ENCODE assay signal across 1 cellular context in the genomic region with DNA sequence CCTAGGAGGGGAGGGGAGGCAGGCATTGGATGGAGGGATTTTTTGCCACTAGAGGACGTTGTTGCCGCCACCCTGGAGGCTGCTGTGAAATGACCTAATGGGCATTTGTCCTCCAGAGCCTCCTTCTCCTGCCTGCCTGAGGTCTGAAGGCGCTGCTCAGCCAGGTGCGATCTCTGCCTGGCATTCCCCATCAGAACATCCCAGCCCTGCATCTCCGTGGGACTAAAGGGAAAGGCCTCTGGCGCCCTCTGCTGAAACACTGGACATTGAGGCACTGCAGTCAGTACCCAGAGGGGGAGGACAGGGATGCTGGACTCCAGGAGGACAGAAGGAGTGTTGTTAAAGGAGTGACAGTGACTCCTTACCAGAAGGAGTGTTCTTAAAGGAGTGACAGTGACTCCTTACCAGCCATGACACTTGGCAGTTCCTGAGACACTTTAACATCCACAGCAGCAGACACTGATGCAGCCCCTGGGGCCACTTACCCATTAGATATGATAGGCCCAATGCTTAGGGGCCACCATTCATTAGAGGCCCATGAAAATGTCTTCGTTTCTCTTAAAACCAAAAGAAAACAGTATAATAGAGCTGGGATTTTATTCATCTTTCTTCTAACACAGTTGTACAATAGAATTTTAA.
A peak's percentile ranks its signal among the peaks of the same experiment; 100 is the strongest.
TF ChIP-seq lines count a peak whose summit lies in the region.

No MANE protein-coding gene starts in this region.

TF ChIP-seq in HepG2, 621 proteins besides CTCF, POLR2A, EP300 and RAD21 (continued from another document and continues in another):
- TF ChIP-seq, protein P1, sequence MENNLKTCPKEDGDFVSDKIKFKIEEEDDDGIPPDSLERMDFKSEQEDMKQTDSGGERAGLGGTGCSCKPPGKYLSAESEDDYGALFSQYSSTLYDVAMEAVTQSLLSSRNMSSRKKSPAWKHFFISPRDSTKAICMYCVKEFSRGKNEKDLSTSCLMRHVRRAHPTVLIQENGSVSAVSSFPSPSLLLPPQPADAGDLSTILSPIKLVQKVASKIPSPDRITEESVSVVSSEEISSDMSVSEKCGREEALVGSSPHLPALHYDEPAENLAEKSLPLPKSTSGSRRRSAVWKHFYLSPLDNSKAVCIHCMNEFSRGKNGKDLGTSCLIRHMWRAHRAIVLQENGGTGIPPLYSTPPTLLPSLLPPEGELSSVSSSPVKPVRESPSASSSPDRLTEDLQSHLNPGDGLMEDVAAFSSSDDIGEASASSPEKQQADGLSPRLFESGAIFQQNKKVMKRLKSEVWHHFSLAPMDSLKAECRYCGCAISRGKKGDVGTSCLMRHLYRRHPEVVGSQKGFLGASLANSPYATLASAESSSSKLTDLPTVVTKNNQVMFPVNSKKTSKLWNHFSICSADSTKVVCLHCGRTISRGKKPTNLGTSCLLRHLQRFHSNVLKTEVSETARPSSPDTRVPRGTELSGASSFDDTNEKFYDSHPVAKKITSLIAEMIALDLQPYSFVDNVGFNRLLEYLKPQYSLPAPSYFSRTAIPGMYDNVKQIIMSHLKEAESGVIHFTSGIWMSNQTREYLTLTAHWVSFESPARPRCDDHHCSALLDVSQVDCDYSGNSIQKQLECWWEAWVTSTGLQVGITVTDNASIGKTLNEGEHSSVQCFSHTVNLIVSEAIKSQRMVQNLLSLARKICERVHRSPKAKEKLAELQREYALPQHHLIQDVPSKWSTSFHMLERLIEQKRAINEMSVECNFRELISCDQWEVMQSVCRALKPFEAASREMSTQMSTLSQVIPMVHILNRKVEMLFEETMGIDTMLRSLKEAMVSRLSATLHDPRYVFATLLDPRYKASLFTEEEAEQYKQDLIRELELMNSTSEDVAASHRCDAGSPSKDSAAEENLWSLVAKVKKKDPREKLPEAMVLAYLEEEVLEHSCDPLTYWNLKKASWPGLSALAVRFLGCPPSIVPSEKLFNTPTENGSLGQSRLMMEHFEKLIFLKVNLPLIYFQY (CRISPR knock-in tag; IDR thresholded peaks at IDR 0.05; ENCODE audit: borderline replicate concordance), result 0 out of 2 replicates have a peak, but pooled peaks have one; percentile 31
- TF ChIP-seq DZIP1 (CRISPR knock-in tag; IDR thresholded peaks at IDR 0.05), result no peak
- no peak for TF ChIP-seq HOXA9 (CRISPR knock-in tag; IDR thresholded peaks at IDR 0.05; ENCODE audit: borderline replicate concordance)
- no peak for TF ChIP-seq NBN (conservative IDR thresholded peaks at IDR 0.05)
- TF ChIP-seq, protein P2, sequence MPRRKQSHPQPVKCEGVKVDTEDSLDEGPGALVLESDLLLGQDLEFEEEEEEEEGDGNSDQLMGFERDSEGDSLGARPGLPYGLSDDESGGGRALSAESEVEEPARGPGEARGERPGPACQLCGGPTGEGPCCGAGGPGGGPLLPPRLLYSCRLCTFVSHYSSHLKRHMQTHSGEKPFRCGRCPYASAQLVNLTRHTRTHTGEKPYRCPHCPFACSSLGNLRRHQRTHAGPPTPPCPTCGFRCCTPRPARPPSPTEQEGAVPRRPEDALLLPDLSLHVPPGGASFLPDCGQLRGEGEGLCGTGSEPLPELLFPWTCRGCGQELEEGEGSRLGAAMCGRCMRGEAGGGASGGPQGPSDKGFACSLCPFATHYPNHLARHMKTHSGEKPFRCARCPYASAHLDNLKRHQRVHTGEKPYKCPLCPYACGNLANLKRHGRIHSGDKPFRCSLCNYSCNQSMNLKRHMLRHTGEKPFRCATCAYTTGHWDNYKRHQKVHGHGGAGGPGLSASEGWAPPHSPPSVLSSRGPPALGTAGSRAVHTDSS (CRISPR knock-in tag; conservative IDR thresholded peaks at IDR 0.05), result no peak
- no peak for TF ChIP-seq LCORL (IDR thresholded peaks at IDR 0.05)
- TF ChIP-seq LCORL (CRISPR knock-in tag; IDR thresholded peaks at IDR 0.05), result 0 out of 2 replicates have a peak, but pooled peaks have one; percentile 36
- no peak for TF ChIP-seq MAFF (IDR thresholded peaks at IDR 0.05; ENCODE audit: low read depth, low read length)
- TF ChIP-seq, protein P3, sequence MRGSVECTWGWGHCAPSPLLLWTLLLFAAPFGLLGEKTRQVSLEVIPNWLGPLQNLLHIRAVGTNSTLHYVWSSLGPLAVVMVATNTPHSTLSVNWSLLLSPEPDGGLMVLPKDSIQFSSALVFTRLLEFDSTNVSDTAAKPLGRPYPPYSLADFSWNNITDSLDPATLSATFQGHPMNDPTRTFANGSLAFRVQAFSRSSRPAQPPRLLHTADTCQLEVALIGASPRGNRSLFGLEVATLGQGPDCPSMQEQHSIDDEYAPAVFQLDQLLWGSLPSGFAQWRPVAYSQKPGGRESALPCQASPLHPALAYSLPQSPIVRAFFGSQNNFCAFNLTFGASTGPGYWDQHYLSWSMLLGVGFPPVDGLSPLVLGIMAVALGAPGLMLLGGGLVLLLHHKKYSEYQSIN (CRISPR knock-in tag; IDR thresholded peaks at IDR 0.05; ENCODE audit: borderline replicate concordance), result no peak
- TF ChIP-seq, protein P4, sequence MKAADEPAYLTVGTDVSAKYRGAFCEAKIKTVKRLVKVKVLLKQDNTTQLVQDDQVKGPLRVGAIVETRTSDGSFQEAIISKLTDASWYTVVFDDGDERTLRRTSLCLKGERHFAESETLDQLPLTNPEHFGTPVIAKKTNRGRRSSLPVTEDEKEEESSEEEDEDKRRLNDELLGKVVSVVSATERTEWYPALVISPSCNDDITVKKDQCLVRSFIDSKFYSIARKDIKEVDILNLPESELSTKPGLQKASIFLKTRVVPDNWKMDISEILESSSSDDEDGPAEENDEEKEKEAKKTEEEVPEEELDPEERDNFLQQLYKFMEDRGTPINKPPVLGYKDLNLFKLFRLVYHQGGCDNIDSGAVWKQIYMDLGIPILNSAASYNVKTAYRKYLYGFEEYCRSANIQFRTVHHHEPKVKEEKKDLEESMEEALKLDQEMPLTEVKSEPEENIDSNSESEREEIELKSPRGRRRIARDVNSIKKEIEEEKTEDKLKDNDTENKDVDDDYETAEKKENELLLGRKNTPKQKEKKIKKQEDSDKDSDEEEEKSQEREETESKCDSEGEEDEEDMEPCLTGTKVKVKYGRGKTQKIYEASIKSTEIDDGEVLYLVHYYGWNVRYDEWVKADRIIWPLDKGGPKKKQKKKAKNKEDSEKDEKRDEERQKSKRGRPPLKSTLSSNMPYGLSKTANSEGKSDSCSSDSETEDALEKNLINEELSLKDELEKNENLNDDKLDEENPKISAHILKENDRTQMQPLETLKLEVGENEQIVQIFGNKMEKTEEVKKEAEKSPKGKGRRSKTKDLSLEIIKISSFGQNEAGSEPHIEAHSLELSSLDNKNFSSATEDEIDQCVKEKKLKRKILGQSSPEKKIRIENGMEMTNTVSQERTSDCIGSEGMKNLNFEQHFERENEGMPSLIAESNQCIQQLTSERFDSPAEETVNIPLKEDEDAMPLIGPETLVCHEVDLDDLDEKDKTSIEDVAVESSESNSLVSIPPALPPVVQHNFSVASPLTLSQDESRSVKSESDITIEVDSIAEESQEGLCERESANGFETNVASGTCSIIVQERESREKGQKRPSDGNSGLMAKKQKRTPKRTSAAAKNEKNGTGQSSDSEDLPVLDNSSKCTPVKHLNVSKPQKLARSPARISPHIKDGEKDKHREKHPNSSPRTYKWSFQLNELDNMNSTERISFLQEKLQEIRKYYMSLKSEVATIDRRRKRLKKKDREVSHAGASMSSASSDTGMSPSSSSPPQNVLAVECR (CRISPR knock-in tag; IDR thresholded peaks at IDR 0.05; ENCODE audit: borderline replicate concordance), result no peak
- no peak for TF ChIP-seq RAD51 (IDR thresholded peaks at IDR 0.05; ENCODE audit: borderline replicate concordance)
- TF ChIP-seq TCF7 (IDR thresholded peaks at IDR 0.05; ENCODE audit: low read depth), result no peak
- TF ChIP-seq, protein P5, sequence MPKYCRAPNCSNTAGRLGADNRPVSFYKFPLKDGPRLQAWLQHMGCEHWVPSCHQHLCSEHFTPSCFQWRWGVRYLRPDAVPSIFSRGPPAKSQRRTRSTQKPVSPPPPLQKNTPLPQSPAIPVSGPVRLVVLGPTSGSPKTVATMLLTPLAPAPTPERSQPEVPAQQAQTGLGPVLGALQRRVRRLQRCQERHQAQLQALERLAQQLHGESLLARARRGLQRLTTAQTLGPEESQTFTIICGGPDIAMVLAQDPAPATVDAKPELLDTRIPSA (CRISPR knock-in tag; IDR thresholded peaks at IDR 0.05; ENCODE audit: borderline replicate concordance), result no peak
- no peak for TF ChIP-seq CEBPB (IDR thresholded peaks at IDR 0.05; ENCODE audit: borderline replicate concordance, low read depth, low read length)
- TF ChIP-seq, protein P6, sequence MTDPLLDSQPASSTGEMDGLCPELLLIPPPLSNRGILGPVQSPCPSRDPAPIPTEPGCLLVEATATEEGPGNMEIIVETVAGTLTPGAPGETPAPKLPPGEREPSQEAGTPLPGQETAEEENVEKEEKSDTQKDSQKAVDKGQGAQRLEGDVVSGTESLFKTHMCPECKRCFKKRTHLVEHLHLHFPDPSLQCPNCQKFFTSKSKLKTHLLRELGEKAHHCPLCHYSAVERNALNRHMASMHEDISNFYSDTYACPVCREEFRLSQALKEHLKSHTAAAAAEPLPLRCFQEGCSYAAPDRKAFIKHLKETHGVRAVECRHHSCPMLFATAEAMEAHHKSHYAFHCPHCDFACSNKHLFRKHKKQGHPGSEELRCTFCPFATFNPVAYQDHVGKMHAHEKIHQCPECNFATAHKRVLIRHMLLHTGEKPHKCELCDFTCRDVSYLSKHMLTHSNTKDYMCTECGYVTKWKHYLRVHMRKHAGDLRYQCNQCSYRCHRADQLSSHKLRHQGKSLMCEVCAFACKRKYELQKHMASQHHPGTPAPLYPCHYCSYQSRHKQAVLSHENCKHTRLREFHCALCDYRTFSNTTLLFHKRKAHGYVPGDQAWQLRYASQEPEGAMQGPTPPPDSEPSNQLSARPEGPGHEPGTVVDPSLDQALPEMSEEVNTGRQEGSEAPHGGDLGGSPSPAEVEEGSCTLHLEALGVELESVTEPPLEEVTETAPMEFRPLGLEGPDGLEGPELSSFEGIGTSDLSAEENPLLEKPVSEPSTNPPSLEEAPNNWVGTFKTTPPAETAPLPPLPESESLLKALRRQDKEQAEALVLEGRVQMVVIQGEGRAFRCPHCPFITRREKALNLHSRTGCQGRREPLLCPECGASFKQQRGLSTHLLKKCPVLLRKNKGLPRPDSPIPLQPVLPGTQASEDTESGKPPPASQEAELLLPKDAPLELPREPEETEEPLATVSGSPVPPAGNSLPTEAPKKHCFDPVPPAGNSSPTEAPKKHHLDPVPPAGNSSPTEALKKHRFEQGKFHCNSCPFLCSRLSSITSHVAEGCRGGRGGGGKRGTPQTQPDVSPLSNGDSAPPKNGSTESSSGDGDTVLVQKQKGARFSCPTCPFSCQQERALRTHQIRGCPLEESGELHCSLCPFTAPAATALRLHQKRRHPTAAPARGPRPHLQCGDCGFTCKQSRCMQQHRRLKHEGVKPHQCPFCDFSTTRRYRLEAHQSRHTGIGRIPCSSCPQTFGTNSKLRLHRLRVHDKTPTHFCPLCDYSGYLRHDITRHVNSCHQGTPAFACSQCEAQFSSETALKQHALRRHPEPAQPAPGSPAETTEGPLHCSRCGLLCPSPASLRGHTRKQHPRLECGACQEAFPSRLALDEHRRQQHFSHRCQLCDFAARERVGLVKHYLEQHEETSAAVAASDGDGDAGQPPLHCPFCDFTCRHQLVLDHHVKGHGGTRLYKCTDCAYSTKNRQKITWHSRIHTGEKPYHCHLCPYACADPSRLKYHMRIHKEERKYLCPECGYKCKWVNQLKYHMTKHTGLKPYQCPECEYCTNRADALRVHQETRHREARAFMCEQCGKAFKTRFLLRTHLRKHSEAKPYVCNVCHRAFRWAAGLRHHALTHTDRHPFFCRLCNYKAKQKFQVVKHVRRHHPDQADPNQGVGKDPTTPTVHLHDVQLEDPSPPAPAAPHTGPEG (CRISPR knock-in tag; IDR thresholded peaks at IDR 0.05), result no peak
- TF ChIP-seq ZNF44 (CRISPR knock-in tag; IDR thresholded peaks at IDR 0.05), result no peak
- TF ChIP-seq, protein P7, sequence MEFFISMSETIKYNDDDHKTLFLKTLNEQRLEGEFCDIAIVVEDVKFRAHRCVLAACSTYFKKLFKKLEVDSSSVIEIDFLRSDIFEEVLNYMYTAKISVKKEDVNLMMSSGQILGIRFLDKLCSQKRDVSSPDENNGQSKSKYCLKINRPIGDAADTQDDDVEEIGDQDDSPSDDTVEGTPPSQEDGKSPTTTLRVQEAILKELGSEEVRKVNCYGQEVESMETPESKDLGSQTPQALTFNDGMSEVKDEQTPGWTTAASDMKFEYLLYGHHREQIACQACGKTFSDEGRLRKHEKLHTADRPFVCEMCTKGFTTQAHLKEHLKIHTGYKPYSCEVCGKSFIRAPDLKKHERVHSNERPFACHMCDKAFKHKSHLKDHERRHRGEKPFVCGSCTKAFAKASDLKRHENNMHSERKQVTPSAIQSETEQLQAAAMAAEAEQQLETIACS (CRISPR knock-in tag; IDR thresholded peaks at IDR 0.05), result no peak
- TF ChIP-seq ZNF274 (CRISPR knock-in tag; IDR thresholded peaks at IDR 0.05), result 0 out of 2 replicates have a peak, but pooled peaks have one; percentile 71
- TF ChIP-seq PREB (CRISPR knock-in tag; IDR thresholded peaks at IDR 0.05), result no peak
- 0 out of 2 replicates have a peak, but pooled peaks have one; percentile 27 for TF ChIP-seq IKZF5 (CRISPR knock-in tag; IDR thresholded peaks at IDR 0.05)
- TF ChIP-seq SAFB2 (CRISPR knock-in tag; IDR thresholded peaks at IDR 0.05; ENCODE audit: borderline replicate concordance, low read depth), result no peak
- TF ChIP-seq ZNF672 (CRISPR knock-in tag; IDR thresholded peaks at IDR 0.05), result no peak
